10 cellular contexts compared by ENCODE assay signal in genomic region chr2:26067980-26068507, GRCh38. TPM values are rescaled to one million over a fixed set of nuclear protein-coding genes. Genes with fewer than 3 reads are reported as not detected.
DNase-seq lines count a peak whose midpoint lies in the region; ATAC-seq, FAIRE-seq and TF ChIP-seq lines count a peak whose summit lies in the region.
"Had no signal": no experiment of that assay in that cellular context is flagged by ENCODE, and none has a peak within 500 bp of the region (broad histone marks: within the 10 kb centered on the region; RNA-seq: fewer than 3 reads in every experiment).

No MANE protein-coding gene starts in this region.

- H3K9me1 ChIP-seq in keratinocyte (ENCODE audit: control insufficient read depth, extremely low read depth, insufficient read depth, low read length) = no peaks in the 10 kb centered on the region

- CTCF ChIA-PET in WTC11 (lab: Charles Lee) = interaction anchor here (0.8 to 1.1 kb wide), 2 partner anchors 77 to 117 kb away, joined by 3 read pairs; no protein-coding TSS in a partner anchor

- H4K20me1 ChIP-seq in GM23338 (replicated peaks; ENCODE audit: insufficient read depth) = peaks cover 3% of the 10 kb centered on the region
- H4K20me1 ChIP-seq in keratinocyte (ENCODE audit: control insufficient read depth, extremely low read depth, insufficient read depth, low read length) = peaks cover 15% of the 10 kb centered on the region

- peaks cover 3% of the 10 kb centered on the region for H3K27me3 Mint-ChIP-seq in GM23338 (ENCODE audit: insufficient read depth, low read depth, poor library complexity)
- H3K27me3 Mint-ChIP-seq in WTC11 (ENCODE audit: low read depth) = no peaks in the 10 kb centered on the region

- H3K4me3 ChIP-seq in ACC112 (ENCODE audit: low read depth, low read length) (no peak overlapping the region), GM23338 (no peak overlapping the region), keratinocyte (ENCODE audit: control insufficient read depth in 2 of 3, extremely low read depth in 1 of 3, insufficient read depth in 2 of 3, low read depth in 1 of 3, low read length in 3 of 3) (peak overlapping the region in 1 of 3 experiments; percentile 7), heart left ventricle (no peak overlapping the region)
- H3K4me3 ChIP-seq: mucosa of descending colon had no signal

- no peak overlapping the region for H3K9ac ChIP-seq in keratinocyte (ENCODE audit: control insufficient read depth, extremely low read depth, insufficient read depth, low read length)

- H3K36me3 ChIP-seq in ACC112 (ENCODE audit: insufficient read depth, low read length) (peaks cover 4% of the 10 kb centered on the region), GM23338 (ENCODE audit: insufficient read depth) (no peaks in the 10 kb centered on the region), keratinocyte (ENCODE audit: control insufficient read depth in 2 of 2, extremely low read depth in 1 of 2, insufficient read depth in 2 of 2, low read length in 2 of 2) (peaks cover 7 to 8% of the 10 kb centered on the region in 2 experiments), heart left ventricle (peaks cover 0 to 9% (median 0%) of the 10 kb centered on the region in 9 donors)

- no peaks in the 10 kb centered on the region for H3K27me3 ChIP-seq in ACC112 (ENCODE audit: insufficient read depth, low read length)
- H3K27me3 ChIP-seq in GM23338 (ENCODE audit: insufficient read depth) = no peaks in the 10 kb centered on the region
- no peaks in the 10 kb centered on the region for H3K27me3 ChIP-seq in keratinocyte (ENCODE audit: control insufficient read depth, extremely low read depth, insufficient read depth, low read length)
- H3K27me3 ChIP-seq in heart left ventricle = no peaks in the 10 kb centered on the region

- H3K4me2 ChIP-seq in GM23338 (peak overlapping the region; percentile 37), keratinocyte (ENCODE audit: control insufficient read depth, extremely low read depth, insufficient read depth, low read depth, low read length) (peak overlapping the region; percentile 80)

- H3K9me3 ChIP-seq in keratinocyte (ENCODE audit: control insufficient read depth, low read depth, low read length) = no peaks in the 10 kb centered on the region
- no peaks in the 10 kb centered on the region for H3K9me3 ChIP-seq in heart left ventricle
- H3K9me3 ChIP-seq: mucosa of descending colon had no signal

- H3F3A ChIP-seq in GM23338 (replicated peaks; ENCODE audit: low read depth) = 0 out of 2 replicates have a peak, but pooled peaks cover 5% of the 10 kb centered on the region

- TF ChIP-seq CTCF in GM23338 (conservative IDR thresholded peaks at IDR 0.05; ENCODE audit: low read depth in 2 of 2) = no peak
- TF ChIP-seq CTCF in WTC11 (IDR thresholded peaks at IDR 0.05) = no peak
- TF ChIP-seq CTCF in keratinocyte (optimal IDR thresholded peaks at IDR 0.05 in 1 of 3, IDR thresholded peaks at IDR 0.05 in 1 of 3, conservative IDR thresholded peaks at IDR 0.05 in 1 of 3; ENCODE audit: extremely low read depth in 1 of 3, insufficient read depth in 2 of 3, low read length in 3 of 3) = no peak
- no peak for TF ChIP-seq CTCF in heart left ventricle (IDR thresholded peaks at IDR 0.05)

- DNase-seq in GM23338 (ENCODE audit: low spot score) (no peak), WTC11 (ENCODE audit: low spot score) (no peak), keratinocyte (ENCODE audit: low read depth, low spot score) (no peak), posterior vena cava (ENCODE audit: low spot score) (no peak), LoVo (ENCODE audit: low spot score) (no peak), heart left ventricle (no peak)
- DNase-seq: NCI-H146 had no signal

- H3K4me1 ChIP-seq in ACC112 (ENCODE audit: control insufficient read depth, insufficient read depth, low read length, unreplicated experiment) (peaks cover 35% of the 10 kb centered on the region), GM23338 (ENCODE audit: insufficient read depth) (peaks cover 25% of the 10 kb centered on the region), keratinocyte (ENCODE audit: control insufficient read depth, extremely low read depth, insufficient read depth, low read length) (peaks cover 20% of the 10 kb centered on the region), heart left ventricle (peaks cover 0 to 92% (median 17%) of the 10 kb centered on the region in 12 donors)

- H3K4me1 Mint-ChIP-seq in GM23338 (peaks cover 38% of the 10 kb centered on the region), WTC11 (peaks cover 46% of the 10 kb centered on the region)

- H3K9me3 Mint-ChIP-seq in GM23338 (no peaks in the 10 kb centered on the region), WTC11 (peaks cover 4% of the 10 kb centered on the region; the same call in 1 of the 2 replicates)

- no peak for ATAC-seq in GM23338
- no peak for ATAC-seq in WTC11
- ATAC-seq in HG03139 (IDR thresholded peaks at IDR 0.05; ENCODE audit: unreplicated experiment) = no peak
- ATAC-seq in heart left ventricle = no peak

- H3K79me2 ChIP-seq in ACC112 (ENCODE audit: control insufficient read depth, insufficient read depth, low read length, unreplicated experiment) (peaks cover 84% of the 10 kb centered on the region), GM23338 (replicated peaks; ENCODE audit: insufficient read depth) (peaks cover 100% of the 10 kb centered on the region), keratinocyte (ENCODE audit: control insufficient read depth, insufficient read depth, low read length) (peaks cover 94% of the 10 kb centered on the region)

- TF ChIP-seq POLR2A in heart left ventricle (IDR thresholded peaks at IDR 0.05) = no peak

- peak overlapping the region; percentile 44 for H3K4me3 Mint-ChIP-seq in GM23338
- peak overlapping the region; percentile 31 for H3K4me3 Mint-ChIP-seq in WTC11

- H3K9me2 ChIP-seq in GM23338 (ENCODE audit: insufficient read depth) = no peaks in the 10 kb centered on the region

- peak overlapping the region; percentile 90 for H3K27ac Mint-ChIP-seq in GM23338
- H3K27ac Mint-ChIP-seq in WTC11 = peak overlapping the region; percentile 92

- 61 to 92% (median 74%) methylated on average over 2 to 3 of the region's 3 CpGs for WGBS in heart left ventricle, 4 donors

- no peak for FAIRE-seq in keratinocyte (lab: Jason Lieb, UNC)

- H3K27ac ChIP-seq in ACC112 (ENCODE audit: low read depth, low read length) (peak overlapping the region; percentile 83), GM23338 (ENCODE audit: low read depth) (peak overlapping the region; percentile 51; the same call in 1 of the 2 replicates), keratinocyte (ENCODE audit: control insufficient read depth, insufficient read depth, low read length) (peak overlapping the region; percentile 56), heart left ventricle (peak overlapping the region in 1 of 12 donors; percentile 78)

- H2AFZ ChIP-seq in ACC112 (ENCODE audit: low read length, unreplicated experiment) (no peak overlapping the region), GM23338 (no peak overlapping the region), keratinocyte (ENCODE audit: control insufficient read depth, low read length) (no peak overlapping the region)

- intact Hi-C loops in posterior vena cava (cut with DNase I) (loop anchor here in 1 of 2 donors (1.0 kb wide), 1 partner anchor 26 kb away; no protein-coding TSS in a partner anchor), heart left ventricle (cut with DNase I) (no loop called here)

- H3K36me3 Mint-ChIP-seq in GM23338 (ENCODE audit: low read depth) (peaks cover 11% of the 10 kb centered on the region), WTC11 (peaks cover 5% of the 10 kb centered on the region)

- POLR2A ChIA-PET in WTC11 (lab: Charles Lee) = no interaction called here

- dilution Hi-C loops in keratinocyte (cut with MboI; ENCODE audit: extremely low pct_ligation_motif_present, low sequenced_read_pairs) = no loop called here

TF ChIP-seq in GM23338, 12 proteins besides CTCF, POLR2A, EP300 and RAD21 (continues in another document):
- TF ChIP-seq ETS1 (IDR thresholded peaks at IDR 0.05) (no peak), ZNF114 (CRISPR knock-in tag; IDR thresholded peaks at IDR 0.05) (no peak), CREB1 (CRISPR knock-in tag; IDR thresholded peaks at IDR 0.05; ENCODE audit: low read depth) (no peak)

TF ChIP-seq in WTC11, 78 proteins besides CTCF, POLR2A, EP300 and RAD21 (continues in another document):
- TF ChIP-seq ZNF138 (CRISPR knock-in tag; conservative IDR thresholded peaks at IDR 0.05) (no peak), ESRRA (CRISPR knock-in tag; IDR thresholded peaks at IDR 0.05; ENCODE audit: borderline replicate concordance) (no peak), NFATC4 (CRISPR knock-in tag; IDR thresholded peaks at IDR 0.05) (no peak), TEAD4 (CRISPR knock-in tag; IDR thresholded peaks at IDR 0.05) (no peak), HMGA2 (CRISPR knock-in tag; IDR thresholded peaks at IDR 0.05) (no peak), ATF3 (CRISPR knock-in tag; conservative IDR thresholded peaks at IDR 0.05) (no peak), FOXK1 (CRISPR knock-in tag; IDR thresholded peaks at IDR 0.05) (no peak)

RNA-seq across cellular contexts. Expression of gene RAB10, which starts 34.2 kb away (rescaled TPM):
- total RNA-seq in GM23338 (2014; rRNA removed; shearing (Covaris generic)) = 102 and 116 TPM in 2 replicates
- polyA plus RNA-seq in GM23338 (2016; fragmentation: Nextera tagmentation; extraction: Ambion mirVana) (119 and 143 TPM in 2 replicates), keratinocyte (139 to 252 TPM (median 161 TPM) in 3 replicates), heart left ventricle (10 to 100 TPM; 33.1 to 88.2 TPM)
- total RNA-seq in WTC11 (2021) (127 to 142 TPM (median 132 TPM) in 3 replicates), posterior vena cava (10 to 100 TPM; 86.1 to 94.6 TPM), heart left ventricle (100 to 1,000 TPM in 4 of 9 donors, 10 to 100 TPM in 5; 71.7 to 121 (median 99.7) TPM)
- 328 TPM for polyA plus RNA-seq in keratinocyte (2011; ENCODE audit: low read depth)
- 225 and 344 TPM in 2 replicates for polyA plus RNA-seq in keratinocyte (2011; cell fraction: cytosol; rRNA removed)
- 141 and 287 TPM in 2 replicates for polyA plus RNA-seq in keratinocyte (2011; cell fraction: nucleus; rRNA removed)
- 176 and 274 TPM in 2 replicates for polyA plus RNA-seq in keratinocyte (2012; ENCODE audit: low replicate concordance)
- 27.3 to 149 TPM (median 105 TPM) in 3 replicates for polyA minus RNA-seq in keratinocyte
- 202 TPM for polyA minus RNA-seq in keratinocyte (2011; cell fraction: cytosol; rRNA and poly(A)+ RNA removed)
- polyA minus RNA-seq in keratinocyte (2011; cell fraction: nucleus; rRNA and poly(A)+ RNA removed) = 73.4 and 110 TPM in 2 replicates
